ENCODE assay signal across 9 cellular contexts in genomic region chr2:10835052-10835970, GRCh38. TPM values are rescaled to one million over a fixed set of nuclear protein-coding genes. Genes with fewer than 3 reads are reported as not detected.
DNase-seq lines count a peak whose midpoint lies in the region; ATAC-seq and TF ChIP-seq lines count a peak whose summit lies in the region.
"Had no signal": no experiment of that assay in that cellular context is flagged by ENCODE, and none has a peak within 500 bp of the region (broad histone marks: within the 10 kb centered on the region; RNA-seq: fewer than 3 reads in every experiment).

No MANE protein-coding gene starts in this region.

- TF ChIP-seq CTCF in BJ (IDR thresholded peaks at IDR 0.05; ENCODE audit: insufficient read depth, low read depth, low read length) (peak; percentile 95), RWPE1 (conservative IDR thresholded peaks at IDR 0.05; ENCODE audit: low read depth) (peak; percentile 58), heart left ventricle (IDR thresholded peaks at IDR 0.05) (peak; percentile 59 to 83 (median 76)), sigmoid colon (IDR thresholded peaks at IDR 0.05) (peak; percentile 35 to 85 (median 76))

- DNase-seq in BJ (ENCODE audit: low read depth) = no peak
- peak; percentile 75 for DNase-seq in HPDE6-E6E7 (ENCODE audit: extremely low spot score)
- DNase-seq in RWPE1 (ENCODE audit: low spot score) = peak; percentile 65
- DNase-seq in activated gamma-delta T cell (lab: John Stamatoyannopoulos, UW) = peak; percentile 30
- DNase-seq in heart left ventricle = peak; percentile 59 to 88 (median 76)
- peak; percentile 85 for DNase-seq in sigmoid colon

- ATAC-seq in GM19351 (IDR thresholded peaks at IDR 0.05; ENCODE audit: unreplicated experiment) (peak; percentile 85), heart left ventricle (peak; percentile 67 to 85 (median 76)), HG02870 (IDR thresholded peaks at IDR 0.05; ENCODE audit: unreplicated experiment) (no peak)

- no peak for TF ChIP-seq EP300 in sigmoid colon (IDR thresholded peaks at IDR 0.05)

- peaks cover 0 to 14% (median 1%) of the 10 kb centered on the region in 12 donors for H3K4me1 ChIP-seq in heart left ventricle
- H3K4me1 ChIP-seq in sigmoid colon = peaks cover 0 to 31% (median 19%) of the 10 kb centered on the region in 4 donors

- H3K27me3 ChIP-seq in BJ (ENCODE audit: control insufficient read depth, insufficient read depth, low read length) = peaks cover 3% of the 10 kb centered on the region
- peaks cover 4 to 32% (median 13%) of the 10 kb centered on the region in 9 donors for H3K27me3 ChIP-seq in heart left ventricle
- H3K27me3 ChIP-seq in sigmoid colon = peaks cover 2 to 14% (median 6%) of the 10 kb centered on the region in 3 donors

- CTCF ChIA-PET in BJ (lab: Yijun Ruan, JAX) (interaction anchor here (0.6 to 11.4 kb wide), 29 partner anchors 9 to 763 kb away, joined by 3 to 421 read pairs (median 4); partner anchors contain the start of genes E2F6, KCNF1 and PDIA6), RWPE1 (lab: Yijun Ruan, JAX) (interaction anchor here (0.6 to 2.3 kb wide), 14 partner anchors 11 to 589 kb away, joined by 3 to 31 read pairs (median 4); no protein-coding TSS in a partner anchor)

- WGBS in heart left ventricle, 4 donors = 42 to 74% (median 46%) methylated on average over 24 to 48 of the region's 48 CpGs
- 26 to 39% methylated on average over 48 of the region's 48 CpGs for WGBS in sigmoid colon, 2 donors

- H3K9me3 ChIP-seq in heart left ventricle (peaks cover 0 to 3% (median 0%) of the 10 kb centered on the region in 12 donors), sigmoid colon (no peaks in the 10 kb centered on the region)

- no peak for TF ChIP-seq POLR2A in heart left ventricle (IDR thresholded peaks at IDR 0.05)
- TF ChIP-seq POLR2A in sigmoid colon (IDR thresholded peaks at IDR 0.05) = no peak

- H3K4me3 ChIP-seq in BJ (ENCODE audit: low read depth, low read length) = no peak overlapping the region
- no peak overlapping the region for H3K4me3 ChIP-seq in heart left ventricle
- no peak overlapping the region for H3K4me3 ChIP-seq in sigmoid colon
- H3K4me3 ChIP-seq: tibial artery had no signal

- no peaks in the 10 kb centered on the region for H3K36me3 ChIP-seq in BJ (ENCODE audit: control insufficient read depth, insufficient read depth, low read length)
- no peaks in the 10 kb centered on the region for H3K36me3 ChIP-seq in heart left ventricle
- H3K36me3 ChIP-seq in sigmoid colon = no peaks in the 10 kb centered on the region
- H3K36me3 ChIP-seq: tibial artery had no signal

- H3K27ac ChIP-seq in RWPE1 = no peak overlapping the region
- H3K27ac ChIP-seq in heart left ventricle = no peak overlapping the region
- H3K27ac ChIP-seq in sigmoid colon = no peak overlapping the region
- H3K27ac ChIP-seq: tibial artery had no signal

- intact Hi-C loops in heart left ventricle (cut with DNase I) (loop anchor here in 8 of 10 donors (1.0 to 10.0 kb wide), 12 partner anchors 42 to 749 kb away; partner anchors contain the start of gene KCNF1 (in 3 of the 8)), sigmoid colon (cut with DNase I) (loop anchor here (10.0 kb wide), 1 partner anchor 609 kb away; no protein-coding TSS in a partner anchor)

- POLR2A ChIA-PET in BJ (lab: Charles Lee) (no interaction called here), RWPE1 (lab: Yijun Ruan, JAX; ENCODE audit: low non-redundant PET) (no interaction called here)

RNA-seq across cellular contexts. Expression of gene PDIA6, which starts 22.7 kb away (rescaled TPM):
- polyA plus RNA-seq in BJ (2011; rRNA removed) (238 and 364 TPM in 2 replicates), heart left ventricle (100 to 1,000 TPM in 1 of 2 donors, 10 to 100 TPM in 1; 32.0 to 402 TPM), sigmoid colon (100 to 1,000 TPM in 1 of 3 donors, 10 to 100 TPM in 2; 31.8 to 211 (median 64.0) TPM)
- polyA minus RNA-seq in BJ (2011; rRNA and poly(A)+ RNA removed) = 77.0 and 81.3 TPM in 2 replicates
- total RNA-seq in heart left ventricle (100 to 1,000 TPM in 6 of 9 donors, 10 to 100 TPM in 3; 78.2 to 178 (median 110) TPM), sigmoid colon (10 to 100 TPM; 57.3 to 90.3 (median 81.0) TPM)
